Comparison of ENCODE assay signal across 2 cellular contexts in genomic region chr3:112672716-112673506, GRCh38.
TF ChIP-seq lines count a peak whose summit lies in the region.

No MANE protein-coding gene starts in this region.

TF ChIP-seq in endothelial cell of umbilical vein, 7 proteins besides CTCF, POLR2A, EP300 and RAD21 (continued from another document):
- no peak for TF ChIP-seq MYC (IDR thresholded peaks at IDR 0.05; ENCODE audit: low read depth, low read length)
- no peak for TF ChIP-seq EZH2 (IDR thresholded peaks at IDR 0.05; ENCODE audit: borderline replicate concordance, low read depth, low read length, severe bottlenecking)
- TF ChIP-seq JUN (IDR thresholded peaks at IDR 0.05; ENCODE audit: borderline replicate concordance, insufficient read depth, insufficient read length, low read depth): no peak
- TF ChIP-seq MAX (IDR thresholded peaks at IDR 0.05; ENCODE audit: insufficient read depth, insufficient read length): no peak
- no peak for TF ChIP-seq FOS (IDR thresholded peaks at IDR 0.05; ENCODE audit: borderline replicate concordance, insufficient read depth, low read length)

TF ChIP-seq in WTC11, 78 proteins besides CTCF, POLR2A, EP300 and RAD21 (continued from another document):
- TF ChIP-seq ZSCAN18 (CRISPR knock-in tag; IDR thresholded peaks at IDR 0.05) (no peak), JAZF1 (CRISPR knock-in tag; IDR thresholded peaks at IDR 0.05) (no peak), TP53 (CRISPR knock-in tag; IDR thresholded peaks at IDR 0.05) (no peak), RORB (CRISPR knock-in tag; IDR thresholded peaks at IDR 0.05) (no peak), SOX15 (CRISPR knock-in tag; IDR thresholded peaks at IDR 0.05) (no peak), KAT7 (CRISPR knock-in tag; IDR thresholded peaks at IDR 0.05; ENCODE audit: borderline replicate concordance) (no peak), ZNF219 (CRISPR knock-in tag; IDR thresholded peaks at IDR 0.05; ENCODE audit: borderline replicate concordance) (no peak), ATF3 (CRISPR knock-in tag; conservative IDR thresholded peaks at IDR 0.05) (no peak), SMAD4 (CRISPR knock-in tag; IDR thresholded peaks at IDR 0.05) (no peak), PREB (CRISPR knock-in tag; IDR thresholded peaks at IDR 0.05; ENCODE audit: borderline replicate concordance) (no peak), USF1 (CRISPR knock-in tag; IDR thresholded peaks at IDR 0.05) (no peak), STAT6 (CRISPR knock-in tag; conservative IDR thresholded peaks at IDR 0.05; ENCODE audit: low read depth) (no peak), ETV6 (CRISPR knock-in tag; IDR thresholded peaks at IDR 0.05) (no peak), E2F4 (CRISPR knock-in tag; IDR thresholded peaks at IDR 0.05; ENCODE audit: borderline replicate concordance, low read depth) (no peak), NR3C1 (CRISPR knock-in tag; conservative IDR thresholded peaks at IDR 0.05; ENCODE audit: low read depth) (no peak), ATF2 (CRISPR knock-in tag; IDR thresholded peaks at IDR 0.05; ENCODE audit: borderline replicate concordance, low read depth) (no peak), ZBTB21 (CRISPR knock-in tag; IDR thresholded peaks at IDR 0.05; ENCODE audit: borderline replicate concordance) (no peak), ZNF121 (CRISPR knock-in tag; IDR thresholded peaks at IDR 0.05) (no peak), ZNF423 (CRISPR knock-in tag; IDR thresholded peaks at IDR 0.05) (no peak)
